ENCODE assay signal across 1 cellular context in the genomic region with DNA sequence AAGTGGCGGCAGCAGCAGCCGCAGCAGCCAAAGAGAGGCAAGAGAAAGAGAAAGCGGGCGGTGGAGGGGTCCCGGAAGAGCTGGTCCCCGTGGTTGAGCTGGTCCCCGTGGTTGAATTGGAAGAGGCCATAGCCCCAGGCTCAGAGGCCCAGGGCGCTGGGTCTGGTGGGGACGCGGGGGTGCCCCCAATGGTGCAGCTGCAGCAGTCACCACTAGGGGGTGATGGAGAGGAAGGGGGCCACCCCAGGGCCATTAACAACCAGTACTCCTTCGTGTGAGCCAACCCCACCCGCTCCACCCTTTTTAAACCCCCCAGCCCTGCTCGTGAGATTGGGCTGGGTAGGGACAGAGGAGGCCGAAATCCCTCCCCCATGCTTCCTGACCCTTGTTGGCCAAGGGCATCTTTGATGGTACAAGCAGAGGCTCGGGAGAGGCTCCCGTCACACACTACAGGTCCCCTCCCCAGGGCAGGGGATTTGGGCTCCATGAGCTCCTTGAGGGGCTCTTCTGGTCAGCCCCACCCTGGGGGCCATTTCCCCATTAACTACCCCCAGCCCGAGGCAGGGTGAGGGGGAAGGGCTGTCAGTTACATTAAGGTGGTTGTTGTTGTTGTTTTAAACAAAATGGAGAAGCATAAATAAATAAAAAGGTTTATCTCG.
TF ChIP-seq lines count a peak whose summit lies in the region.

No MANE protein-coding gene starts in this region.

TF ChIP-seq in H1, 55 proteins besides CTCF, POLR2A, EP300 and RAD21:
- TF ChIP-seq TEAD4 (IDR thresholded peaks at IDR 0.05; ENCODE audit: low read depth, low read length) (no peak), HDAC6 (IDR thresholded peaks at IDR 0.05; ENCODE audit: low read depth, low read length) (no peak), PHF8 (conservative IDR thresholded peaks at IDR 0.05; ENCODE audit: low read depth, low read length) (no peak), GABPA (IDR thresholded peaks at IDR 0.05; ENCODE audit: borderline replicate concordance, insufficient read depth, low read length) (peak; percentile 48; the same call in 1 of the 2 replicates), BCL11A (IDR thresholded peaks at IDR 0.05; ENCODE audit: low read depth in 2 of 2, low read length in 2 of 2) (no peak), CHD1 (IDR thresholded peaks at IDR 0.05; ENCODE audit: low read depth, low read length) (no peak), EGR1 (IDR thresholded peaks at IDR 0.05; ENCODE audit: borderline replicate concordance, low read depth, low read length) (no peak), RXRA (IDR thresholded peaks at IDR 0.05; ENCODE audit: insufficient read depth, low read depth, low read length) (no peak), ASH2L (IDR thresholded peaks at IDR 0.05; ENCODE audit: low read length) (no peak), JUND (IDR thresholded peaks at IDR 0.05; ENCODE audit: low read length) (peak; percentile 58; the same call in 1 of the 2 replicates), SIN3A (conservative IDR thresholded peaks at IDR 0.05 in 1 of 2, IDR thresholded peaks at IDR 0.05 in 1 of 2; ENCODE audit: low read depth in 1 of 2, low read length in 2 of 2) (no peak), SRF (IDR thresholded peaks at IDR 0.05; ENCODE audit: low read depth, low read length) (0 out of 2 replicates have a peak, but pooled peaks have one; percentile 5), SUZ12 (IDR thresholded peaks at IDR 0.05; ENCODE audit: low read length) (no peak), POLR2AphosphoS5 (IDR thresholded peaks at IDR 0.05; ENCODE audit: low read depth, low read length) (no peak), NANOG (IDR thresholded peaks at IDR 0.05; ENCODE audit: insufficient read depth, low read depth, low read length, poor library complexity, severe bottlenecking) (no peak), CHD2 (IDR thresholded peaks at IDR 0.05; ENCODE audit: low read length) (no peak), GTF2F1 (IDR thresholded peaks at IDR 0.05; ENCODE audit: borderline replicate concordance, low read depth, low read length) (no peak)
- TF ChIP-seq, protein P1, sequence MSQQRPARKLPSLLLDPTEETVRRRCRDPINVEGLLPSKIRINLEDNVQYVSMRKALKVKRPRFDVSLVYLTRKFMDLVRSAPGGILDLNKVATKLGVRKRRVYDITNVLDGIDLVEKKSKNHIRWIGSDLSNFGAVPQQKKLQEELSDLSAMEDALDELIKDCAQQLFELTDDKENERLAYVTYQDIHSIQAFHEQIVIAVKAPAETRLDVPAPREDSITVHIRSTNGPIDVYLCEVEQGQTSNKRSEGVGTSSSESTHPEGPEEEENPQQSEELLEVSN (IDR thresholded peaks at IDR 0.05), result no peak
